In the genomic region with DNA sequence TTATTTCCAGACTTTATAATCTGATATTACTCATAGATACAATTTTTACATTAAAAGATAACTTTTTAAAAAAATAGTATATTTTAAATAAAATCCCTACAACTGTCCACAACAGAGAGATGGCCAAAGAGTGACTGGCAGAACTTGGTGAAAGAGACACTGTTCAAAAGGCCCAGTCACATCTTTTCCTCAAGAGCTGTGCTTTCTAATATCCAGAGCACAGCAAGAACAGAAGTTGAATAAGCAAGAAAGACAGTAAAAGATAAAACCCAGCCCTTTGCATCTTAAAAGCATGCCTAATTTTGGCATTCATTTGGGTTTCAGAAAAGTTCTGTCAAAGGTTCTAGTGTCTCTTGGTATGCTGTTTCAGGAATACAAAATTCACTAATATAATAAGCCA, we compare ENCODE assay signal across 25 cellular contexts.
"Had no signal": no experiment of that assay in that cellular context is flagged by ENCODE, and none has a peak within 500 bp of the region (broad histone marks: within the 10 kb centered on the region; RNA-seq: fewer than 3 reads in every experiment).

No MANE protein-coding gene starts in this region.

- H3K36me3 Mint-ChIP-seq: natural killer cell treated with Interleukin-12 subunit alpha and Interleukin-12 subunit beta and Interleukin-15 and Interleukin-18, amount 100 ng/mL, for 72 hours had no signal

- FAIRE-seq: small intestine, urothelium cell line had no signal

- ATAC-seq: heart left ventricle; mucosa of descending colon; naive thymus-derived CD4-positive, alpha-beta T cell; natural killer cell treated with Interleukin-12 subunit alpha and Interleukin-12 subunit beta and Interleukin-15 and Interleukin-18, amount 100 ng/mL, for 72 hours; stimulated activated naive B cell treated with anti-CD40 and anti-IgM and Interleukin-4, amounts not matched to agents 10 μg/mL and 1 μg/mL and 100 μg/mL, for 72 hours; upper lobe of right lung had no signal

- H3K4me3 ChIP-seq: heart left ventricle, left ventricle myocardium inferior, lung, mucosa of descending colon, ovary, right atrium auricular region, sigmoid colon, spleen, suprapubic skin, thoracic aorta, tibial artery, upper lobe of right lung had no signal

- H3K27ac ChIP-seq: heart left ventricle, left ventricle myocardium inferior, ovary, right atrium auricular region, sigmoid colon, spleen, suprapubic skin, thoracic aorta, tibial artery, upper lobe of right lung had no signal

- H3K9me3 Mint-ChIP-seq: memory B cell; natural killer cell treated with Interleukin-12 subunit alpha and Interleukin-12 subunit beta and Interleukin-15 and Interleukin-18, amount 100 ng/mL, for 72 hours; stimulated activated naive CD8-positive, alpha-beta T cell treated with anti-CD3 and anti-CD28 coated beads, Interleukin-15, Interleukin-2, amounts not matched to agents 100 ng/mL and 50 ng/mL, for 24 hours had no signal

- H3K27me3 ChIP-seq: heart left ventricle, ovary, right atrium auricular region, sigmoid colon, spleen, suprapubic skin, tibial artery, upper lobe of right lung had no signal

- H3K36me3 ChIP-seq: heart left ventricle, left ventricle myocardium inferior, ovary, right atrium auricular region, sigmoid colon, spleen, suprapubic skin, thoracic aorta, tibial artery, upper lobe of right lung had no signal

- H3K4me3 Mint-ChIP-seq: memory B cell; natural killer cell treated with Interleukin-12 subunit alpha and Interleukin-12 subunit beta and Interleukin-15 and Interleukin-18, amount 100 ng/mL, for 72 hours; stimulated activated naive B cell treated with anti-CD40 and anti-IgM and Interleukin-4, amounts not matched to agents 10 μg/mL and 1 μg/mL and 100 μg/mL, for 72 hours; stimulated activated naive CD8-positive, alpha-beta T cell treated with anti-CD3 and anti-CD28 coated beads, Interleukin-15, Interleukin-2, amounts not matched to agents 100 ng/mL and 50 ng/mL, for 24 hours had no signal

- DNase-seq: heart left ventricle; islet precursor cell; left ventricle myocardium inferior; midbrain; mucosa of descending colon; naive thymus-derived CD4-positive, alpha-beta T cell; ovary; sigmoid colon; small intestine; spleen; stimulated activated CD4-positive, alpha-beta T cell treated with anti-CD3 and anti-CD28 coated beads, Interleukin-4, amount 100 ng/mL, for 4 hours; stimulated activated CD8-positive, alpha-beta memory T cell treated with anti-CD3 and anti-CD28 coated beads, Interleukin-4, amount 100 ng/mL, for 48 hours; stimulated activated naive B cell treated with anti-CD40 and anti-IgM and Interleukin-4, amounts not matched to agents 10 μg/mL and 1 μg/mL and 100 μg/mL, for 72 hours; tibial artery; trophoblast cell; upper lobe of right lung had no signal

- H3K27ac Mint-ChIP-seq: memory B cell; naive thymus-derived CD4-positive, alpha-beta T cell; natural killer cell treated with Interleukin-12 subunit alpha and Interleukin-12 subunit beta and Interleukin-15 and Interleukin-18, amount 100 ng/mL, for 72 hours; progenitor cell of endocrine pancreas; stimulated activated naive B cell treated with anti-CD40 and anti-IgM and Interleukin-4, amounts not matched to agents 10 μg/mL and 1 μg/mL and 100 μg/mL, for 72 hours; stimulated activated naive CD8-positive, alpha-beta T cell treated with anti-CD3 and anti-CD28 coated beads, Interleukin-15, Interleukin-2, amounts not matched to agents 100 ng/mL and 50 ng/mL, for 24 hours had no signal

- H3K9me3 ChIP-seq: mucosa of descending colon, ovary, right atrium auricular region, sigmoid colon, suprapubic skin, thoracic aorta, tibial artery, upper lobe of right lung had no signal

- H3K27me3 Mint-ChIP-seq: memory B cell; naive thymus-derived CD4-positive, alpha-beta T cell; natural killer cell treated with Interleukin-12 subunit alpha and Interleukin-12 subunit beta and Interleukin-15 and Interleukin-18, amount 100 ng/mL, for 72 hours; progenitor cell of endocrine pancreas; stimulated activated naive B cell treated with anti-CD40 and anti-IgM and Interleukin-4, amounts not matched to agents 10 μg/mL and 1 μg/mL and 100 μg/mL, for 72 hours; stimulated activated naive CD8-positive, alpha-beta T cell treated with anti-CD3 and anti-CD28 coated beads, Interleukin-15, Interleukin-2, amounts not matched to agents 100 ng/mL and 50 ng/mL, for 24 hours had no signal
